7 cellular contexts compared by ENCODE assay signal in genomic region chr12:79784366-79785065, GRCh38.
DNase-seq lines count a peak whose midpoint lies in the region; ATAC-seq and TF ChIP-seq lines count a peak whose summit lies in the region.
"Not testable (repeated sequence)": the region's sequence is repeated elsewhere in the genome, so short reads cannot be mapped to it uniquely, and the experiment has no call there.

No MANE protein-coding gene starts in this region.

- not testable (repeated sequence) for H3K4me2 ChIP-seq in fibroblast of lung (ENCODE audit: extremely low read depth, insufficient read depth, low read length)

- not testable (repeated sequence) for H3K27ac ChIP-seq in RWPE2 (ENCODE audit: poor library complexity, severe bottlenecking); fibroblast of lung (ENCODE audit: insufficient read depth, low read length)
- peak overlapping the region; percentile 63 for H3K27ac ChIP-seq in iPS-18a (ENCODE audit: low read length)
- peak overlapping the region; percentile 37 for H3K27ac ChIP-seq in neutrophil

- H3K79me2 ChIP-seq in fibroblast of lung (ENCODE audit: control insufficient read depth, insufficient read depth, low read length), result not testable (repeated sequence)

- H2AFZ ChIP-seq in fibroblast of lung (ENCODE audit: low read length), result not testable (repeated sequence)

- H3K36me3 ChIP-seq in RWPE2 (ENCODE audit: low read depth) (peaks cover 80% of the 10 kb centered on the region), iPS-18a (ENCODE audit: control insufficient read depth, low read depth, low read length) (peaks cover 34% of the 10 kb centered on the region), neutrophil (peaks cover 93% of the 10 kb centered on the region)
- H3K36me3 ChIP-seq in fibroblast of lung (ENCODE audit: control insufficient read depth, insufficient read depth, low read length), result not testable (repeated sequence)

- not testable (repeated sequence) for TF ChIP-seq CTCF in RWPE2 (IDR thresholded peaks at IDR 0.05; ENCODE audit: poor library complexity, severe bottlenecking); astrocyte of the spinal cord (IDR thresholded peaks at IDR 0.05; ENCODE audit: low read depth, low read length); fibroblast of lung (conservative IDR thresholded peaks at IDR 0.05 in 1 of 2, IDR thresholded peaks at IDR 0.05 in 1 of 2; ENCODE audit: low read depth in 1 of 2, low read length in 2 of 2); neutrophil (IDR thresholded peaks at IDR 0.05)

- peak; percentile 45; the same call in 2 of the 3 replicates for ATAC-seq in RWPE2 (ENCODE audit: low read depth)

- H4K20me1 ChIP-seq in fibroblast of lung (ENCODE audit: control insufficient read depth, extremely low read depth, insufficient read depth, low read length), result not testable (repeated sequence)

- in situ Hi-C loops in astrocyte of the spinal cord (cut with HindIII; ENCODE audit: low sequenced_read_pairs), result not testable (repeated sequence)

- not testable (repeated sequence) for H3K4me3 ChIP-seq in RWPE2 (ENCODE audit: severe bottlenecking); astrocyte of the spinal cord (ENCODE audit: low read depth, low read length); fibroblast of lung (replicated peaks in 1 of 4; ENCODE audit: control extremely low read depth in 1 of 4, insufficient read depth in 1 of 4, low read depth in 3 of 4, low read length in 4 of 4); iPS-18a (ENCODE audit: low read length); neutrophil (ENCODE audit: low read depth in 1 of 2, low read length in 1 of 2)

- H3K4me1 ChIP-seq in RWPE2 (ENCODE audit: insufficient read depth, poor library complexity, severe bottlenecking); fibroblast of lung (ENCODE audit: control insufficient read depth, extremely low read depth, insufficient read depth, low read length); neutrophil (ENCODE audit: control insufficient read depth in 1 of 2, insufficient read depth in 1 of 2, low read depth in 1 of 2, low read length in 1 of 2): not testable (repeated sequence)
- peaks cover 33% of the 10 kb centered on the region for H3K4me1 ChIP-seq in iPS-18a (ENCODE audit: control insufficient read depth, low read depth, low read length)

- H3K9me3 ChIP-seq in RWPE2 (ENCODE audit: severe bottlenecking); fibroblast of lung (ENCODE audit: control insufficient read depth, insufficient read depth, low read depth, low read length); iPS-18a (ENCODE audit: control insufficient read depth, low read depth, low read length); neutrophil: not testable (repeated sequence)

- H3K27me3 ChIP-seq in RWPE2 (ENCODE audit: insufficient read depth, poor library complexity, severe bottlenecking); fibroblast of lung (ENCODE audit: control insufficient read depth, insufficient read depth, low read length); iPS-18a (ENCODE audit: control insufficient read depth, insufficient read depth, low read length); neutrophil: not testable (repeated sequence)

- not testable (repeated sequence) for H3K9ac ChIP-seq in fibroblast of lung (ENCODE audit: insufficient read depth, low read length); iPS-18a (ENCODE audit: low read length)

- peak; percentile 73 for DNase-seq in EH (ENCODE audit: low read depth)
- peak; percentile 32 for DNase-seq in HT1080 (ENCODE audit: low read depth)
- not testable (repeated sequence) for DNase-seq in RWPE2 (ENCODE audit: low spot score)
- DNase-seq in astrocyte of the spinal cord (ENCODE audit: low read depth, low spot score), result peak; percentile 42
- peak; percentile 29 to 60 for DNase-seq in fibroblast of lung (ENCODE audit: low read depth in 2 of 2)
